In genomic region chr14:75981826-75982723, GRCh38 we compare ENCODE assay signal across 8 cellular contexts. TPM values are rescaled to one million over a fixed set of nuclear protein-coding genes. Genes with fewer than 3 reads are reported as not detected.
DNase-seq lines count a peak whose midpoint lies in the region; ATAC-seq and TF ChIP-seq lines count a peak whose summit lies in the region.

TSS of gene TGFB3 (minus strand) at chr14:75981995. CDS start at chr14:75980893, 1,102 bp downstream.

- CTCF ChIA-PET in Calu3 (lab: Charles Lee), result interaction anchor here (0.6 to 2.5 kb wide), 14 partner anchors 8 to 493 kb away, joined by 3 to 47 read pairs (median 4); partner anchors contain the start of genes ERG28, FLVCR2 and TTLL5

- BruUV-seq in Calu3 (replicated peaks; lab: Mats Ljungman, UMichigan), result no TSS peak

- H3K9me3 Mint-ChIP-seq in Calu3 (ENCODE audit: low read depth, unreplicated experiment), result no peaks in the 10 kb centered on the region
- no peaks in the 10 kb centered on the region for H3K9me3 Mint-ChIP-seq in activated naive CD4-positive, alpha-beta T cell treated with anti-CD3 and anti-CD28 coated beads, Interleukin-2, amount 50 U/mL, for 72 hours

- DNase-seq in Calu3 (peak; percentile 81), NCI-H1048 (lab: John Stamatoyannopoulos, UW) (peak; percentile 33), glomerular visceral epithelial cell (ENCODE audit: extremely low spot score) (peak; percentile 86), occipital lobe (lab: John Stamatoyannopoulos, UW) (peak; percentile 80), substantia nigra (lab: John Stamatoyannopoulos, UW) (peak in 48 of 49 donors; percentile 25 to 99 (median 84))
- peak; percentile 79 to 81 for DNase-seq in activated naive CD4-positive, alpha-beta T cell treated with anti-CD3 and anti-CD28 coated beads, Interleukin-2, amount 50 U/mL, for 72 hours (ENCODE audit: low spot score in 2 of 2)

- intact Hi-C loops in Calu3 (cut with micrococcal nuclease; ENCODE audit: unreplicated experiment), result loop anchor here (1.0 to 2.0 kb wide), 4 partner anchors 75 to 403 kb away; partner anchors contain the start of gene FLVCR2

- H3K27me3 Mint-ChIP-seq in Calu3 (ENCODE audit: unreplicated experiment), result peaks cover 13% of the 10 kb centered on the region

- peak within 1 kb of the TSS; percentile 91 for H3K27ac ChIP-seq in substantia nigra (ENCODE audit: low read depth, low read length, poor library complexity, severe bottlenecking)

- peak within 1 kb of the TSS; percentile 67 for H3K4me3 Mint-ChIP-seq in Calu3 (ENCODE audit: low read depth, unreplicated experiment)

- peaks cover 16% of the 10 kb centered on the region for H3K4me1 Mint-ChIP-seq in Calu3 (ENCODE audit: low read depth, unreplicated experiment)

- H3K27ac Mint-ChIP-seq in Calu3 (ENCODE audit: unreplicated experiment), result no peak within 1 kb of the TSS
- peak within 1 kb of the TSS; percentile 69 to 80 for H3K27ac Mint-ChIP-seq in activated naive CD4-positive, alpha-beta T cell treated with anti-CD3 and anti-CD28 coated beads, Interleukin-2, amount 50 U/mL, for 72 hours

- H3K36me3 Mint-ChIP-seq in Calu3 (ENCODE audit: insufficient read depth, unreplicated experiment), result peaks cover 40% of the 10 kb centered on the region
- H3K36me3 Mint-ChIP-seq in activated naive CD4-positive, alpha-beta T cell treated with anti-CD3 and anti-CD28 coated beads, Interleukin-2, amount 50 U/mL, for 72 hours, result no peaks in the 10 kb centered on the region

- TF ChIP-seq CTCF in Calu3 (IDR thresholded peaks at IDR 0.05; ENCODE audit: unreplicated experiment), result peak; percentile 65

- ATAC-seq in GM21825 (IDR thresholded peaks at IDR 0.05; ENCODE audit: unreplicated experiment) (peak; percentile 43), SK-N-SH treated with all-trans-retinoic acid at 6 μM for 48 hours (peak; percentile 77)
- ATAC-seq in activated naive CD4-positive, alpha-beta T cell treated with anti-CD3 and anti-CD28 coated beads, Interleukin-2, amount 50 U/mL, for 72 hours, result peak; percentile 65 to 75

TF ChIP-seq in SK-N-SH treated with all-trans-retinoic acid at 6 μM for 48 hours, 23 proteins besides CTCF, POLR2A, EP300 and RAD21:
- TF ChIP-seq ZNF70 (CRISPR knock-in tag; IDR thresholded peaks at IDR 0.05) (peak; percentile 61; the same call in 1 of the 2 replicates), ARNTL (CRISPR knock-in tag; IDR thresholded peaks at IDR 0.05; ENCODE audit: borderline replicate concordance, low read depth) (no peak), POU6F1 (CRISPR knock-in tag; IDR thresholded peaks at IDR 0.05; ENCODE audit: borderline replicate concordance, low read depth) (no peak), CSRNP3 (CRISPR knock-in tag; IDR thresholded peaks at IDR 0.05) (no peak)

RNA-seq across cellular contexts. Expression of gene TGFB3, which starts in this region (rescaled TPM):
- total RNA-seq in Calu3 (2022) (2.2 and 2.5 TPM in 2 replicates), occipital lobe (33.2 TPM)
- total RNA-seq in activated naive CD4-positive, alpha-beta T cell treated with anti-CD3 and anti-CD28 coated beads, Interleukin-2, amount 50 U/mL, for 72 hours, result 1 to 10 TPM; 2.8 to 6.3 TPM

Comparison
In these comparisons a context has a peak if more than half of its experiments do, and no peak if none do; other contexts are left out.
1. Peak in every context shown above with its lines: DNase-seq, ATAC-seq and H3K27ac ChIP-seq.
2. DNase-seq: peak in every context shown above with its lines; median percentile 86 in glomerular visceral epithelial cell; 84 in substantia nigra; 81 in Calu3; 80 in activated naive CD4-positive, alpha-beta T cell treated with anti-CD3 and anti-CD28 coated beads, Interleukin-2, amount 50 U/mL, for 72 hours; 80 in occipital lobe; 33 in NCI-H1048.